22 cellular contexts compared by ENCODE assay signal in the genomic region with DNA sequence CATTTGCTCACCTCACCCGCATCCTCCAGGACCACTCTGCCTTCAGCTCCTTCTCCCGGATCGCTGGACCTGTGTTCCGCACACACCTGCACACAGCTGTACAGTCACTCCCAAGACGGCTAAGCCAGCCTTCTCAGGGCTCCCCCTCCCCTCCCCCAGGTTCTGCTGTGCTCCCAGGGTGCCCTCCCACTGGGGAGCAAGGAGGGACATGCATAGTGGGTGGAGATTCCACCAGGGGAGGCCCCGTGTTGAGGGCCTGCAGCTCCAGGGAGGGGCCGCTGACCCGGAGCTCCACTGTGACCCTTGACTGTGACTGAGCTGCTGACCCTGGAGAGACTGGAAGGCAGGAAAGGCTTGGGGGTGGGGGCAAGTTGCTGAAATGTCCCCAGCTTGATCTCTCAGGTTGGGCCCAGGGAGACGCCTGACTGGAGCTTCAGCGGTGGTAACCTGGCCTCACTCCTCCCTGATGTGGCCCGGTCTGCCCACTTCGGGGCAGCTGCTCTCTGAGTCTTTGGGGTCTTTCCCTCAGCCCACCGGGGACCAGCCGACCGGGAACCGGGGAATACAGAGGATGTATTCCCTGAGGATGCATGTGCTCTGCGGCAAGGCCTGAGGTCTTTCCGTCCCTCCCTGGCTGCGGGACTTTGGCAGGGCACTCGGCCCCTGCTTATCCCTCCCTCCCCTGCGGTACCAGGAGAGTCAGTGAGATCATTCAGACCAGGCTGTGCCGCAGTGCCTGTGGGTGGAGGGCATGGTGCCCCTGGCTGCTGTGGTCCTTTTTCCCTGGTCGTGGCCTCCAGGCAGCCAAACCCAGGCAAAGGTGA. TPM values are rescaled to one million over a fixed set of nuclear protein-coding genes. Genes with fewer than 3 reads are reported as not detected.
DNase-seq lines count a peak whose midpoint lies in the region; ATAC-seq and TF ChIP-seq lines count a peak whose summit lies in the region.
"Had no signal": no experiment of that assay in that cellular context is flagged by ENCODE, and none has a peak within 500 bp of the region (broad histone marks: within the 10 kb centered on the region; RNA-seq: fewer than 3 reads in every experiment).

No MANE protein-coding gene starts in this region.

- no peaks in the 10 kb centered on the region for H3K9me3 ChIP-seq in IMR-90 (ENCODE audit: control insufficient read depth, insufficient read depth, low read length)
- no peaks in the 10 kb centered on the region for H3K9me3 ChIP-seq in left ventricle myocardium inferior (replicated peaks)
- H3K9me3 ChIP-seq: adrenal gland, thyroid gland had no signal

- H3K4me3 Mint-ChIP-seq in brain, result peak overlapping the region in 1 of 5 experiments; percentile 55
- H3K4me3 Mint-ChIP-seq: activated T-cell treated with anti-CD3 and anti-CD28 coated beads, Interleukin-2, amount 50 U/mL, for 24 hours; CD14-positive monocyte; T-helper 1 cell treated with Interleukin-12 subunit alpha and Interleukin-12 subunit beta and Interleukin-4 antibody, amounts not matched to agents 30 μg/mL and 1 μg/mL, for 36 hours had no signal

- peaks cover 0 to 2% (median 0%) of the 10 kb centered on the region in 5 experiments for H3K9me3 Mint-ChIP-seq in brain
- H3K9me3 Mint-ChIP-seq: activated T-cell treated with anti-CD3 and anti-CD28 coated beads, Interleukin-2, amount 50 U/mL, for 24 hours; CD14-positive monocyte; T-helper 1 cell treated with Interleukin-12 subunit alpha and Interleukin-12 subunit beta and Interleukin-4 antibody, amounts not matched to agents 30 μg/mL and 1 μg/mL, for 36 hours had no signal

- peak overlapping the region; percentile 72 for H2AFZ ChIP-seq in IMR-90 (replicated peaks; ENCODE audit: low read length, poor library complexity)

- peak overlapping the region; percentile 35 for H2AK9ac ChIP-seq in IMR-90 (replicated peaks; ENCODE audit: low read depth, low read length, poor library complexity)

- no peaks in the 10 kb centered on the region for H3K27me3 Mint-ChIP-seq in brain

- H2BK5ac ChIP-seq in IMR-90 (ENCODE audit: low read depth, low read length, poor library complexity, severe bottlenecking), result no peak overlapping the region

- no peak overlapping the region for H3K18ac ChIP-seq in IMR-90 (ENCODE audit: low read depth, low read length)

- TF ChIP-seq CTCF in IMR-90 (conservative IDR thresholded peaks at IDR 0.05; ENCODE audit: low read depth, low read length) (no peak), brain (conservative IDR thresholded peaks at IDR 0.05) (no peak), left ventricle myocardium inferior (IDR thresholded peaks at IDR 0.05; ENCODE audit: borderline replicate concordance) (no peak)

- peaks cover 72% of the 10 kb centered on the region for H3K4me1 Mint-ChIP-seq in brain
- H3K4me1 Mint-ChIP-seq: CD14-positive monocyte had no signal

- no peak overlapping the region for H2BK15ac ChIP-seq in IMR-90 (ENCODE audit: low read depth, low read length)

- no peak overlapping the region for H4K8ac ChIP-seq in IMR-90 (ENCODE audit: low read depth in 2 of 2, low read length in 2 of 2)

- no peak overlapping the region for H2BK20ac ChIP-seq in IMR-90 (ENCODE audit: low read depth, low read length)

- H3K36me3 Mint-ChIP-seq in brain, result no peaks in the 10 kb centered on the region
- H3K36me3 Mint-ChIP-seq: CD14-positive monocyte had no signal

- peak overlapping the region; percentile 64; the same call in 1 of the 2 replicates for H2BK120ac ChIP-seq in IMR-90 (ENCODE audit: low read depth, low read length)

- no peak overlapping the region for H3K23ac ChIP-seq in IMR-90 (ENCODE audit: low read depth, low read length)

- H3K56ac ChIP-seq in IMR-90 (ENCODE audit: extremely low read depth, insufficient read depth, low read length), result no peak overlapping the region

- WGBS in IMR-90 (ENCODE audit: extremely low coverage in 2 of 2, insufficient read length in 1 of 2), 2 experiments, result 85% methylated on average over 7 of the region's 23 CpGs; no CpG with 5 or more reads in 1 of the 2 experiments

- in situ Hi-C loops in IMR-90 (cut with MboI; ENCODE audit: low sequenced_read_pairs), result loop anchor here (25.0 kb wide), 1 partner anchor 615 kb away; the partner anchor contains the start of gene PRDM16

- no peak overlapping the region for H3K4me2 ChIP-seq in IMR-90 (ENCODE audit: low read depth, low read length)

- H3K27me3 ChIP-seq in IMR-90 (ENCODE audit: control insufficient read depth, insufficient read depth, low read length) (peaks cover 25% of the 10 kb centered on the region), layer of hippocampus (ENCODE audit: control insufficient read depth, insufficient read depth, low read length) (peaks cover 11% of the 10 kb centered on the region), left ventricle myocardium inferior (ENCODE audit: low read depth) (peaks cover 96% of the 10 kb centered on the region)

- H3K4me3 ChIP-seq in IMR-90 (ENCODE audit: insufficient read depth, low read depth, low read length) (no peak overlapping the region), left ventricle myocardium inferior (no peak overlapping the region)
- H3K4me3 ChIP-seq: adrenal gland, cardiac muscle cell, thyroid gland had no signal

- CTCF ChIA-PET in IMR-90 (lab: Yijun Ruan, JAX), result interaction anchor here (0.8 to 0.9 kb wide), 2 partner anchors 18 to 101 kb away, joined by 3 read pairs; no protein-coding TSS in a partner anchor

- H3K27ac Mint-ChIP-seq in brain, result peak overlapping the region in 3 of 5 experiments; percentile 81 to 92 (median 91)
- H3K27ac Mint-ChIP-seq: activated T-cell treated with anti-CD3 and anti-CD28 coated beads, Interleukin-2, amount 50 U/mL, for 24 hours; CD14-positive monocyte; T-helper 1 cell treated with Interleukin-12 subunit alpha and Interleukin-12 subunit beta and Interleukin-4 antibody, amounts not matched to agents 30 μg/mL and 1 μg/mL, for 36 hours had no signal

- H3K9me1 ChIP-seq in IMR-90 (ENCODE audit: insufficient read depth, low read length), result peaks cover 4% of the 10 kb centered on the region; the same call in 1 of the 2 replicates

- no peak overlapping the region for H3K9ac ChIP-seq in IMR-90 (ENCODE audit: low read depth, low read length)

- H3K27ac ChIP-seq in IMR-90 (ENCODE audit: insufficient read depth, low read length), result no peak overlapping the region
- H3K27ac ChIP-seq in layer of hippocampus (ENCODE audit: low read depth, low read length), result peak overlapping the region; percentile 94
- H3K27ac ChIP-seq in left ventricle myocardium inferior (replicated peaks), result no peak overlapping the region
- H3K27ac ChIP-seq: adrenal gland, cardiac muscle cell, thyroid gland had no signal

- no peaks in the 10 kb centered on the region for H4K20me1 ChIP-seq in IMR-90 (ENCODE audit: insufficient read depth, low read length)

- no peak overlapping the region for H4K5ac ChIP-seq in IMR-90 (ENCODE audit: low read depth, low read length)

- no peak overlapping the region; the same call in 1 of the 2 replicates for H3K14ac ChIP-seq in IMR-90 (replicated peaks; ENCODE audit: low read depth, low read length)

- TF ChIP-seq POLR2A in IMR-90 (IDR thresholded peaks at IDR 0.05; ENCODE audit: low read depth, low read length), result no peak

- dilution Hi-C loops in IMR-90 (cut with HindIII; ENCODE audit: low sequenced_read_pairs, unreplicated experiment), result no loop called here

- H3K4me1 ChIP-seq in IMR-90 (ENCODE audit: control insufficient read depth, insufficient read depth, low read length) (peaks cover 17% of the 10 kb centered on the region), left ventricle myocardium inferior (no peaks in the 10 kb centered on the region)
- H3K4me1 ChIP-seq: adrenal gland had no signal

- no peaks in the 10 kb centered on the region for H3K79me1 ChIP-seq in IMR-90 (ENCODE audit: low read depth in 1 of 2, low read length in 2 of 2)

- TF ChIP-seq RAD21 in IMR-90 (IDR thresholded peaks at IDR 0.05; ENCODE audit: low read length), result no peak

- intact Hi-C loops in IMR-90 (cut with micrococcal nuclease) (no loop called here), left ventricle myocardium inferior (cut with micrococcal nuclease) (no loop called here)

- BruUV-seq in IMR-90 (replicated peaks; lab: Mats Ljungman, UMichigan), result no TSS peak

- POLR2A ChIA-PET in IMR-90 (lab: Charles Lee; ENCODE audit: unreplicated experiment), result interaction anchor here (0.5 kb wide), 1 partner anchor 28 kb away, joined by 3 read pairs; no protein-coding TSS in a partner anchor

- H4K91ac ChIP-seq in IMR-90 (ENCODE audit: insufficient read depth, low read depth, low read length), result no peak overlapping the region

- ATAC-seq in IMR-90 (ENCODE audit: low read depth), result no peak

- peak overlapping the region; percentile 30; the same call in 1 of the 2 replicates for H3K4ac ChIP-seq in IMR-90 (ENCODE audit: low read depth, low read length)

- DNase-seq in IMR-90, result no peak
- peak; percentile 35 for DNase-seq in pons (ENCODE audit: low spot score)
- DNase-seq in T1000 (lab: John Stamatoyannopoulos, UW), result no peak
- DNase-seq in DMS114 treated with DMSO at 0.1 percent for 48 hours (lab: John Stamatoyannopoulos, UW; ENCODE audit: unreplicated experiment), result no peak
- DNase-seq in left ventricle myocardium inferior, result no peak
- no peak for DNase-seq in HCEC 1CT
- DNase-seq: activated CD4-positive, alpha-beta T cell treated with anti-CD3 and anti-CD28 coated beads for 4 hours; activated naive CD4-positive, alpha-beta T cell treated with Interleukin-2 at 50 U/mL for 16 hours; activated T-cell treated with anti-CD3 and anti-CD28 coated beads, Interleukin-2, amount 50 U/mL, for 24 hours; adrenal gland; Calu3; EL; Karpas-422; mammary epithelial cell; stimulated activated CD4-positive, alpha-beta T cell treated with anti-CD3 and anti-CD28 coated beads, Interleukin-4, amount 100 ng/mL, for 4 hours; stimulated activated naive CD4-positive, alpha-beta T cell; thyroid gland had no signal

- H2AK5ac ChIP-seq in IMR-90 (ENCODE audit: low read depth, low read length), result 0 out of 2 replicates have a peak overlapping the region, but pooled peaks have one; percentile 33

- H3K36me3 ChIP-seq in IMR-90 (ENCODE audit: control insufficient read depth, insufficient read depth, low read length), result no peaks in the 10 kb centered on the region
- no peaks in the 10 kb centered on the region for H3K36me3 ChIP-seq in left ventricle myocardium inferior
- H3K36me3 ChIP-seq: adrenal gland, cardiac muscle cell, thyroid gland had no signal

RNA-seq across cellular contexts. Expression of gene PLCH2, which starts 28.6 kb away (rescaled TPM):
- total RNA-seq in IMR-90 (2012; rRNA removed), result 0.18 and 0.28 TPM in 2 replicates
- polyA plus RNA-seq in IMR-90 (2012; rRNA removed), result 1.9 and 2.4 TPM in 2 replicates
- polyA plus RNA-seq in IMR-90 (2012; cell fraction: cytosol; rRNA removed), result 1.4 and 2.4 TPM in 2 replicates
- polyA plus RNA-seq in IMR-90 (2012; cell fraction: nucleus; rRNA removed; ENCODE audit: low replicate concordance), result 7.8 and 21.5 TPM in 2 replicates
- polyA plus RNA-seq in brain (ENCODE audit: insufficient read depth, low read depth, low replicate concordance), result 5.5 TPM
- total RNA-seq in left ventricle myocardium inferior, result 0.16 TPM
- polyA plus RNA-seq: CD14-positive monocyte had no signal

RNA-seq across cellular contexts. Expression of gene PEX10, which starts 35.1 kb away (rescaled TPM):
- total RNA-seq in IMR-90 (2012; rRNA removed) (18.9 and 19.7 TPM in 2 replicates), left ventricle myocardium inferior (15.8 TPM)
- polyA plus RNA-seq in IMR-90 (2012; rRNA removed) (16.9 and 19.4 TPM in 2 replicates), brain (ENCODE audit: insufficient read depth, low read depth, low replicate concordance) (39.1 TPM)
- polyA plus RNA-seq in IMR-90 (2012; cell fraction: cytosol; rRNA removed), result 16.4 and 25.8 TPM in 2 replicates
- 21.3 and 37.5 TPM in 2 replicates for polyA plus RNA-seq in IMR-90 (2012; cell fraction: nucleus; rRNA removed; ENCODE audit: low replicate concordance)

RNA-seq across cellular contexts. Expression of gene RER1, which starts 55.8 kb away (rescaled TPM):
- total RNA-seq in IMR-90 (2012; rRNA removed) (47.1 and 51.7 TPM in 2 replicates), left ventricle myocardium inferior (80.5 TPM)
- polyA plus RNA-seq in IMR-90 (2012; rRNA removed) (232 and 240 TPM in 2 replicates), brain (ENCODE audit: insufficient read depth, low read depth, low replicate concordance) (122 TPM)
- polyA plus RNA-seq in IMR-90 (2012; cell fraction: cytosol; rRNA removed), result 56.5 and 249 TPM in 2 replicates
- polyA plus RNA-seq in IMR-90 (2012; cell fraction: nucleus; rRNA removed; ENCODE audit: low replicate concordance), result 139 and 335 TPM in 2 replicates

RNA-seq across cellular contexts. Expression of gene MORN1, which starts 56.1 kb away (rescaled TPM):
- 3.0 and 3.6 TPM in 2 replicates for total RNA-seq in IMR-90 (2012; rRNA removed)
- 3.5 and 4.2 TPM in 2 replicates for polyA plus RNA-seq in IMR-90 (2012; rRNA removed)
- polyA plus RNA-seq in IMR-90 (2012; cell fraction: cytosol; rRNA removed), result 2.4 and 3.1 TPM in 2 replicates
- polyA plus RNA-seq in IMR-90 (2012; cell fraction: nucleus; rRNA removed; ENCODE audit: low replicate concordance), result 12.6 and 13.7 TPM in 2 replicates
- polyA plus RNA-seq in brain (ENCODE audit: insufficient read depth, low read depth, low replicate concordance), result 15.4 TPM
- 4.5 TPM for total RNA-seq in left ventricle myocardium inferior
